8 cellular contexts compared by ENCODE assay signal in the genomic region with DNA sequence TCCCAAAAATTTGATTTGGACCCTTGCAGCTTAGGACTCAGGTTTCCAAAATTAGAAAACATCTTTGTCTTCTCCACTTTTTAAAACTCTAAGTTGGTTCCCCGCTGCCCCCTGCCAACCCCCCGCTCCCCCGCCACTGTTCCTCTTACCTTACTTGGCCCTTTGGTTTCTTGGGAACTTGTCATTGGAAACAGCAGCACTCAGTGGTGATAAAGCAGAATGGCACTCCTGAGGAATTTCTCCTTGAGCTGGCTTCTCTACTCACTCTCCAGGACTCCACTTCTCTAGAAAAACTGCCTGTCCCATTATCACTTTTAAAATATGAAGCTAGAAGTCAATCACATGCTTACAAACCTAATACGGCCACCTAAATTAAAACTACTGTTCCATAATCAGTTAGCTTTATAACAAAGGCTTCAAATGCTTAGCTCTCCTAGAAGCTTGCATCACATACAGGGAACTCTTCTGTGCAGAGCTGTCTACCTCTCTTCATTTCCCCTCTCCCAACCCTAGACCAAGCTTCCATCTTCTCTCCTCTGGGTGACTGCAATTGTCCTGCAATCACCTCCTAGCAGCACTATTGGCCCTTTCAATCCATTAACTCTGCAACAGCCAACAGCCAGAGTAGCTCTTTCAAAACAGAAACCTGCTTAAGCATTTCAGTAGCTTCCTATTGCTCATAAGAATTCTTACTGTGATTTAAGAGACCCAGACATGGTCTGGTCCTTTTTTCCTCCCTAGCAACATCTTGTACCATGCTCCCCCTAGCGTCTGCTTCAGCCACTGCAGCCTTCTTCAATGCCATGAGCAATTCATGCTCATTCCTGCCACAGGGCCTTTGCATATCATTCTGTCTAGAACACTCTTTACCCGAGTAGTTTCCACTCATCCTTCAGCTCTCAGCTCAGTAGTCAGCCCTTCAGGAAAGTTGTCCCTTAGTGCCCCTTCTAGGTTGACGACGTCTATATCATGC. TPM values are rescaled to one million over a fixed set of nuclear protein-coding genes. Genes with fewer than 3 reads are reported as not detected.
DNase-seq lines count a peak whose midpoint lies in the region; ATAC-seq, FAIRE-seq and TF ChIP-seq lines count a peak whose summit lies in the region.

No MANE protein-coding gene starts in this region.

- H3K9me3 ChIP-seq in WERI-Rb-1 (ENCODE audit: severe bottlenecking) (no peaks in the 10 kb centered on the region), mammary epithelial cell (replicated peaks; ENCODE audit: insufficient read depth, low read length) (no peaks in the 10 kb centered on the region), keratinocyte (ENCODE audit: control insufficient read depth, low read depth, low read length) (no peaks in the 10 kb centered on the region)

- peaks cover 2% of the 10 kb centered on the region for H3K9me1 ChIP-seq in keratinocyte (ENCODE audit: control insufficient read depth, extremely low read depth, insufficient read depth, low read length)

- no TSS peak for BruUV-seq in mammary epithelial cell (replicated peaks; lab: Mats Ljungman, UMichigan)

- in situ Hi-C loops in mammary epithelial cell (cut with MboI; ENCODE audit: low sequenced_read_pairs in 2 of 2), result no loop called here

- H2AFZ ChIP-seq in mammary epithelial cell (ENCODE audit: low read depth, low read length) (no peak overlapping the region), keratinocyte (ENCODE audit: control insufficient read depth, low read length) (no peak overlapping the region)

- H3K4me1 ChIP-seq in mammary epithelial cell (ENCODE audit: insufficient read depth, low read length) (no peaks in the 10 kb centered on the region), keratinocyte (ENCODE audit: control insufficient read depth, extremely low read depth, insufficient read depth, low read length) (no peaks in the 10 kb centered on the region)

- H3K4me3 ChIP-seq in WERI-Rb-1 (ENCODE audit: low read depth, low read length) (no peak overlapping the region), mammary epithelial cell (replicated peaks in 1 of 3; ENCODE audit: insufficient read depth in 1 of 3, low read depth in 2 of 3, low read length in 3 of 3) (no peak overlapping the region), keratinocyte (ENCODE audit: control insufficient read depth in 2 of 3, extremely low read depth in 1 of 3, insufficient read depth in 2 of 3, low read depth in 1 of 3, low read length in 3 of 3) (no peak overlapping the region)

- TF ChIP-seq CTCF in WERI-Rb-1 (IDR thresholded peaks at IDR 0.05; ENCODE audit: low read depth, low read length) (peak; percentile 64), mammary epithelial cell (conservative IDR thresholded peaks at IDR 0.05 in 1 of 2, IDR thresholded peaks at IDR 0.05 in 1 of 2; ENCODE audit: extremely low read depth in 1 of 2, insufficient read depth in 1 of 2, low read depth in 1 of 2, low read length in 2 of 2) (peak; percentile 73 to 93), keratinocyte (optimal IDR thresholded peaks at IDR 0.05 in 1 of 3, IDR thresholded peaks at IDR 0.05 in 1 of 3, conservative IDR thresholded peaks at IDR 0.05 in 1 of 3; ENCODE audit: extremely low read depth in 1 of 3, insufficient read depth in 2 of 3, low read length in 3 of 3) (peak; percentile 79 to 87 (median 84))

- H3K4me2 ChIP-seq in mammary epithelial cell (ENCODE audit: insufficient read depth, low read depth, low read length) (no peak overlapping the region), keratinocyte (ENCODE audit: control insufficient read depth, extremely low read depth, insufficient read depth, low read depth, low read length) (no peak overlapping the region)

- no peaks in the 10 kb centered on the region for H3K27me3 ChIP-seq in WERI-Rb-1 (ENCODE audit: insufficient read depth, low read depth, severe bottlenecking)
- no peaks in the 10 kb centered on the region for H3K27me3 ChIP-seq in mammary epithelial cell (ENCODE audit: insufficient read depth, low read length)
- H3K27me3 ChIP-seq in keratinocyte (ENCODE audit: control insufficient read depth, extremely low read depth, insufficient read depth, low read length), result no peaks in the 10 kb centered on the region

- H4K20me1 ChIP-seq in mammary epithelial cell (ENCODE audit: insufficient read depth, low read length) (no peaks in the 10 kb centered on the region), keratinocyte (ENCODE audit: control insufficient read depth, extremely low read depth, insufficient read depth, low read length) (no peaks in the 10 kb centered on the region)

- H3K79me2 ChIP-seq in mammary epithelial cell (ENCODE audit: insufficient read depth, low read length), result no peaks in the 10 kb centered on the region
- H3K79me2 ChIP-seq in keratinocyte (ENCODE audit: control insufficient read depth, insufficient read depth, low read length), result no peaks in the 10 kb centered on the region

- peak; percentile 73 for ATAC-seq in HG02571 (IDR thresholded peaks at IDR 0.05; ENCODE audit: unreplicated experiment)

- no peak overlapping the region for H3K9ac ChIP-seq in mammary epithelial cell (ENCODE audit: insufficient read depth, low read length)
- H3K9ac ChIP-seq in keratinocyte (ENCODE audit: control insufficient read depth, extremely low read depth, insufficient read depth, low read length), result no peak overlapping the region

- H3K27ac ChIP-seq in WERI-Rb-1 (no peak overlapping the region), mammary epithelial cell (ENCODE audit: insufficient read depth, low read depth, low read length) (no peak overlapping the region), keratinocyte (ENCODE audit: control insufficient read depth, insufficient read depth, low read length) (no peak overlapping the region)

- H3K36me3 ChIP-seq in WERI-Rb-1 (no peaks in the 10 kb centered on the region), mammary epithelial cell (ENCODE audit: insufficient read depth, low read length) (no peaks in the 10 kb centered on the region), keratinocyte (ENCODE audit: control insufficient read depth in 2 of 2, extremely low read depth in 1 of 2, insufficient read depth in 2 of 2, low read length in 2 of 2) (no peaks in the 10 kb centered on the region)

- intact Hi-C loops in mammary epithelial cell (cut with micrococcal nuclease), result loop anchor here (1.0 kb wide), 2 partner anchors 32 to 294 kb away; no protein-coding TSS in a partner anchor

- WGBS in mammary epithelial cell (ENCODE audit: low coverage, missing lambda C conversion rate), result 43% methylated on average over 8 of the region's 8 CpGs

- DNase-seq in DMS79 treated with DMSO at 0.1 percent for 48 hours (lab: John Stamatoyannopoulos, UW), result peak; percentile 38
- DNase-seq in DMS79 (lab: John Stamatoyannopoulos, UW), result no peak
- DNase-seq in NCI-H146 (lab: John Stamatoyannopoulos, UW), result peak; percentile 10
- DNase-seq in WERI-Rb-1, result peak; percentile 58
- peak; percentile 50 for DNase-seq in mammary epithelial cell
- no peak for DNase-seq in keratinocyte (ENCODE audit: low read depth, low spot score)
- peak; percentile 83 for DNase-seq in stimulated activated CD4-positive, alpha-beta T cell treated with anti-CD3 and anti-CD28 coated beads, Interleukin-1b, Interleukin-23, amount 100 ng/mL, for 48 hours

- peak; percentile 26 for FAIRE-seq in keratinocyte (lab: Jason Lieb, UNC)

- dilution Hi-C loops in mammary epithelial cell (cut with HindIII; ENCODE audit: low sequenced_read_pairs), result no loop called here
- dilution Hi-C loops in keratinocyte (cut with MboI; ENCODE audit: extremely low pct_ligation_motif_present, low sequenced_read_pairs), result no loop called here

- CTCF ChIA-PET in mammary epithelial cell (lab: Charles Lee; ENCODE audit: low non-redundant PET), result interaction anchor here (0.6 to 1.4 kb wide), 7 partner anchors 9 to 321 kb away, joined by 3 to 16 read pairs (median 4); no protein-coding TSS in a partner anchor

RNA-seq across cellular contexts. Expression of gene PLEKHM3, which starts 15.2 kb away (rescaled TPM):
- total RNA-seq in mammary epithelial cell, result 10 to 100 TPM in 1 of 2 donors, 1 to 10 TPM in 1; 6.4 to 15.0 TPM
- polyA plus RNA-seq in mammary epithelial cell (2.1 TPM), keratinocyte (2.2 to 2.9 TPM (median 2.9 TPM) in 3 replicates)
- polyA minus RNA-seq in mammary epithelial cell (22.1 TPM), keratinocyte (8.1 to 12.1 TPM (median 11.2 TPM) in 3 replicates)
- 2.2 TPM for polyA plus RNA-seq in keratinocyte (2011; ENCODE audit: low read depth)
- 2.1 and 3.5 TPM in 2 replicates for polyA plus RNA-seq in keratinocyte (2011; cell fraction: cytosol; rRNA removed)
- polyA plus RNA-seq in keratinocyte (2011; cell fraction: nucleus; rRNA removed), result 4.8 and 5.6 TPM in 2 replicates
- polyA plus RNA-seq in keratinocyte (2012; ENCODE audit: low replicate concordance), result 2.3 and 4.0 TPM in 2 replicates
- 5.8 TPM for polyA minus RNA-seq in keratinocyte (2011; cell fraction: cytosol; rRNA and poly(A)+ RNA removed)
- 7.5 and 16.1 TPM in 2 replicates for polyA minus RNA-seq in keratinocyte (2011; cell fraction: nucleus; rRNA and poly(A)+ RNA removed)

Comparison
In these comparisons a context has a peak if more than half of its experiments do, and no peak if none do; other contexts are left out.
1. DNase-seq: peak in DMS79 treated with DMSO at 0.1 percent for 48 hours (single experiment), NCI-H146 (single experiment), WERI-Rb-1 (single experiment), mammary epithelial cell (single experiment) and stimulated activated CD4-positive, alpha-beta T cell treated with anti-CD3 and anti-CD28 coated beads, Interleukin-1b, Interleukin-23, amount 100 ng/mL, for 48 hours (single experiment); none in DMS79 (single experiment) and keratinocyte (single experiment).
2. Peak in every context shown above with its lines, with median percentiles within 50 percentile points of each other: CTCF ChIP-seq.